In the genomic region with DNA sequence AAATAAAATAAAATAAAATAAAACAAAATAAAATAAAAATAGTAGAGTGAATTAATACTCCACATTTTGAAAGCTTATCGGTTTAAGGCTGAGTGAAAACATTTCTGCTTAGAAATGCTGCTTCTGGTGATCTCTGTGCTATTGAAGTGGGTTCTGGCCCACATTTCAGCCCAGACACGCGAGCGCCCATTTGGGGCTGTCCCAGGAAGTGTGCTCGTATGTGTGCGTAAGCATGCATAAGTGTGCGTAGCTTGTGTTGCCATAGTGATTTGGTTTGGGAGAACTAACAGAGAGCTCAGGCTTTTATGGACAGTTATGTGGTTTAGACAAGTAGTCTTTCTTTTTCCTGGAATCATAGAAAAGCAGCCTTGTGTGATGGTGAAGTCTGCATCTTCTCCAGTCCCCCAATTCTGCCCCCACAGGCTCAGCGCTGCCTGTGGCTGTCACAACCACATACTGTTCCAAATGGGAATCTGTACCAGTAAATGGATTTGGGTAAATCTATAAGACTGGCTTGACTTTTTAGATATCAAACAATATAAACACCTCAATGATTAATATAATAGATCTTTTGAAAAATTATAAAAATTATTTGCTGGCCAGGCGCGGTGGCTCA, we compare ENCODE assay signal across 1 cellular context.
TF ChIP-seq lines count a peak whose summit lies in the region.

No MANE protein-coding gene starts in this region.

TF ChIP-seq in GM12878, 131 proteins besides CTCF, POLR2A, EP300 and RAD21 (continued from another document):
- TF ChIP-seq ZNF24 (IDR thresholded peaks at IDR 0.05) (no peak), KLF5 (IDR thresholded peaks at IDR 0.05; ENCODE audit: partially characterized antibody) (no peak), BHLHE40 (IDR thresholded peaks at IDR 0.05; ENCODE audit: borderline replicate concordance in 1 of 2, low read depth in 2 of 2, low read length in 1 of 2) (peak; percentile 62 to 76; a peak in 3 of 4 replicates), SUZ12 (IDR thresholded peaks at IDR 0.05; ENCODE audit: unreplicated experiment) (no peak), BMI1 (IDR thresholded peaks at IDR 0.05; ENCODE audit: borderline replicate concordance) (peak; percentile 87), ZNF622 (IDR thresholded peaks at IDR 0.05) (no peak), ZNF274 (IDR thresholded peaks at IDR 0.05; ENCODE audit: insufficient read depth, insufficient read length) (no peak)
- TF ChIP-seq, protein P1, sequence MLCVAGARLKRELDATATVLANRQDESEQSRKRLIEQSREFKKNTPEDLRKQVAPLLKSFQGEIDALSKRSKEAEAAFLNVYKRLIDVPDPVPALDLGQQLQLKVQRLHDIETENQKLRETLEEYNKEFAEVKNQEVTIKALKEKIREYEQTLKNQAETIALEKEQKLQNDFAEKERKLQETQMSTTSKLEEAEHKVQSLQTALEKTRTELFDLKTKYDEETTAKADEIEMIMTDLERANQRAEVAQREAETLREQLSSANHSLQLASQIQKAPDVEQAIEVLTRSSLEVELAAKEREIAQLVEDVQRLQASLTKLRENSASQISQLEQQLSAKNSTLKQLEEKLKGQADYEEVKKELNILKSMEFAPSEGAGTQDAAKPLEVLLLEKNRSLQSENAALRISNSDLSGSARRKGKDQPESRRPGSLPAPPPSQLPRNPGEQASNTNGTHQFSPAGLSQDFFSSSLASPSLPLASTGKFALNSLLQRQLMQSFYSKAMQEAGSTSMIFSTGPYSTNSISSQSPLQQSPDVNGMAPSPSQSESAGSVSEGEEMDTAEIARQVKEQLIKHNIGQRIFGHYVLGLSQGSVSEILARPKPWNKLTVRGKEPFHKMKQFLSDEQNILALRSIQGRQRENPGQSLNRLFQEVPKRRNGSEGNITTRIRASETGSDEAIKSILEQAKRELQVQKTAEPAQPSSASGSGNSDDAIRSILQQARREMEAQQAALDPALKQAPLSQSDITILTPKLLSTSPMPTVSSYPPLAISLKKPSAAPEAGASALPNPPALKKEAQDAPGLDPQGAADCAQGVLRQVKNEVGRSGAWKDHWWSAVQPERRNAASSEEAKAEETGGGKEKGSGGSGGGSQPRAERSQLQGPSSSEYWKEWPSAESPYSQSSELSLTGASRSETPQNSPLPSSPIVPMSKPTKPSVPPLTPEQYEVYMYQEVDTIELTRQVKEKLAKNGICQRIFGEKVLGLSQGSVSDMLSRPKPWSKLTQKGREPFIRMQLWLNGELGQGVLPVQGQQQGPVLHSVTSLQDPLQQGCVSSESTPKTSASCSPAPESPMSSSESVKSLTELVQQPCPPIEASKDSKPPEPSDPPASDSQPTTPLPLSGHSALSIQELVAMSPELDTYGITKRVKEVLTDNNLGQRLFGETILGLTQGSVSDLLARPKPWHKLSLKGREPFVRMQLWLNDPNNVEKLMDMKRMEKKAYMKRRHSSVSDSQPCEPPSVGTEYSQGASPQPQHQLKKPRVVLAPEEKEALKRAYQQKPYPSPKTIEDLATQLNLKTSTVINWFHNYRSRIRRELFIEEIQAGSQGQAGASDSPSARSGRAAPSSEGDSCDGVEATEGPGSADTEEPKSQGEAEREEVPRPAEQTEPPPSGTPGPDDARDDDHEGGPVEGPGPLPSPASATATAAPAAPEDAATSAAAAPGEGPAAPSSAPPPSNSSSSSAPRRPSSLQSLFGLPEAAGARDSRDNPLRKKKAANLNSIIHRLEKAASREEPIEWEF (IDR thresholded peaks at IDR 0.05; ENCODE audit: insufficient replicate concordance, low read depth, low read length), result no peak
- TF ChIP-seq, protein P2, sequence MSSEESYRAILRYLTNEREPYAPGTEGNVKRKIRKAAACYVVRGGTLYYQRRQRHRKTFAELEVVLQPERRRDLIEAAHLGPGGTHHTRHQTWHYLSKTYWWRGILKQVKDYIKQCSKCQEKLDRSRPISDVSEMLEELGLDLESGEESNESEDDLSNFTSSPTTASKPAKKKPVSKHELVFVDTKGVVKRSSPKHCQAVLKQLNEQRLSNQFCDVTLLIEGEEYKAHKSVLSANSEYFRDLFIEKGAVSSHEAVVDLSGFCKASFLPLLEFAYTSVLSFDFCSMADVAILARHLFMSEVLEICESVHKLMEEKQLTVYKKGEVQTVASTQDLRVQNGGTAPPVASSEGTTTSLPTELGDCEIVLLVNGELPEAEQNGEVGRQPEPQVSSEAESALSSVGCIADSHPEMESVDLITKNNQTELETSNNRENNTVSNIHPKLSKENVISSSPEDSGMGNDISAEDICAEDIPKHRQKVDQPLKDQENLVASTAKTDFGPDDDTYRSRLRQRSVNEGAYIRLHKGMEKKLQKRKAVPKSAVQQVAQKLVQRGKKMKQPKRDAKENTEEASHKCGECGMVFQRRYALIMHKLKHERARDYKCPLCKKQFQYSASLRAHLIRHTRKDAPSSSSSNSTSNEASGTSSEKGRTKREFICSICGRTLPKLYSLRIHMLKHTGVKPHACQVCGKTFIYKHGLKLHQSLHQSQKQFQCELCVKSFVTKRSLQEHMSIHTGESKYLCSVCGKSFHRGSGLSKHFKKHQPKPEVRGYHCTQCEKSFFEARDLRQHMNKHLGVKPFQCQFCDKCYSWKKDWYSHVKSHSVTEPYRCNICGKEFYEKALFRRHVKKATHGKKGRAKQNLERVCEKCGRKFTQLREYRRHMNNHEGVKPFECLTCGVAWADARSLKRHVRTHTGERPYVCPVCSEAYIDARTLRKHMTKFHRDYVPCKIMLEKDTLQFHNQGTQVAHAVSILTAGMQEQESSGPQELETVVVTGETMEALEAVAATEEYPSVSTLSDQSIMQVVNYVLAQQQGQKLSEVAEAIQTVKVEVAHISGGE (CRISPR knock-in tag; IDR thresholded peaks at IDR 0.05), result no peak
